In genomic region chr9:71806916-71807315, GRCh38 we compare ENCODE assay signal across 8 cellular contexts. TPM values are rescaled to one million over a fixed set of nuclear protein-coding genes. Genes with fewer than 3 reads are reported as not detected.
A peak's percentile ranks its signal among the peaks of the same experiment; 100 is the strongest.
DNase-seq lines count a peak whose midpoint lies in the region; ATAC-seq, FAIRE-seq and TF ChIP-seq lines count a peak whose summit lies in the region.

No MANE protein-coding gene starts in this region.

- H3K27me3 Mint-ChIP-seq in brain: no peaks in the 10 kb centered on the region

- in situ Hi-C loops in ACHN (cut with HindIII; ENCODE audit: low pct_ligation_motif_present, low pct_unique_long_range_greater_than_20kb, low sequenced_read_pairs): no loop called here

- no peak overlapping the region for H3K4me3 Mint-ChIP-seq in brain

- ATAC-seq in HG02938 (IDR thresholded peaks at IDR 0.05; ENCODE audit: unreplicated experiment): peak; percentile 89

- H3K27ac Mint-ChIP-seq in brain: peak overlapping the region in 4 of 5 experiments; percentile 1 to 32 (median 12)

- TF ChIP-seq CTCF in brain (conservative IDR thresholded peaks at IDR 0.05): peak; percentile 77 to 85

- H3K4me1 Mint-ChIP-seq in brain: peaks cover 15% of the 10 kb centered on the region

- H3K36me3 Mint-ChIP-seq in brain: no peaks in the 10 kb centered on the region

- peak; percentile 92 for FAIRE-seq in GM18507 (lab: Jason Lieb, UNC)

- DNase-seq in ACHN (peak; percentile 76), GM18507 (ENCODE audit: extremely low spot score, insufficient read length, low read depth) (peak; percentile 32), NCI-H1436 treated with DMSO at 0.1 percent for 48 hours (lab: John Stamatoyannopoulos, UW) (peak; percentile 32), T1000 (lab: John Stamatoyannopoulos, UW) (peak; percentile 24), iPS-NIHi11 (ENCODE audit: low spot score) (peak; percentile 79)
- DNase-seq in stimulated activated CD4-positive, alpha-beta T cell treated with anti-CD3 and anti-CD28 coated beads, Interleukin-2, amount 100 ng/mL, for 24 hours: peak; percentile 54 to 59

- peaks cover 0 to 4% (median 0%) of the 10 kb centered on the region in 5 experiments for H3K9me3 Mint-ChIP-seq in brain

RNA-seq across cellular contexts. Expression of gene CEMIP2, which starts 38.6 kb away (rescaled TPM):
- 6.8 TPM for polyA plus RNA-seq in brain (ENCODE audit: insufficient read depth, low read depth, low replicate concordance)

Comparison
In these comparisons a context has a peak if more than half of its experiments do, and no peak if none do; other contexts are left out.
1. Peak in every context shown above with its lines: DNase-seq and ATAC-seq.
2. DNase-seq: peak in every context shown above with its lines; median percentile 79 in iPS-NIHi11; 76 in ACHN; 56 in stimulated activated CD4-positive, alpha-beta T cell treated with anti-CD3 and anti-CD28 coated beads, Interleukin-2, amount 100 ng/mL, for 24 hours; 32 in GM18507; 32 in NCI-H1436 treated with DMSO at 0.1 percent for 48 hours; 24 in T1000.